In the genomic region with DNA sequence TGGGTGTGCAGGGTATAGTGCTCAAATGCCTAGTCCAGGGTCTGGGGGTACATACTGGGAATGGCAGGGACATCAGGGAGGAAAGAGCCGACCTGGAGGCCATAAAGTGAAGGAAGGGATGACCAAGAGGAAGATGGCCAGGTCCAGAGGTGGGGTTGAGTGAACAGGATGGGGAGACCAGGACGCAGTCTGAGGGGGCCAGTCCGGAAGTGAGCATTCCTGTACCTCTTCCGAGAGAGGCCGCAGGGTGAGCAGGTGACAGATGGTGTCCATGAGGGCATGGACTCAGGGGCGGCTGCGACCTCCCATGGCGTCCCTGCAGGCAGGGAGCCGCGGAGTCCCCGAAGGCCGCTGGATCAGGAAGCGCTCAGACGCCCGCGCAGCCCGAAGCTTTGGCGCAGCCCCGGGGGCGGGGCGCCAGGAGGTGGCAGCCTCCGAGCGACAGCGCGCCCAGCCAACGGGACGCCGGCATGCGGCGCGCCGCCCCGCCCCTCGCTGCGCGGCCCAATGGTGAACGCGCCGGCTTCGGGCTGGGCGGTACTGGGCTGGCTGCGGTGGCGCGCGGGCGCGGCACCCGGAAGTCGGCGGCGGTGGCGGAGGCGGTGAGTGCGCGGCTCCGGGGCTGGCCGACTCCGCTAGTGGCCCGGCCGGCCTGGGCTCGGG, we compare ENCODE assay signal across 9 cellular contexts. TPM values are rescaled to one million over a fixed set of nuclear protein-coding genes. Genes with fewer than 3 reads are reported as not detected.
A peak's percentile ranks its signal among the peaks of the same experiment; 100 is the strongest.
DNase-seq lines count a peak whose midpoint lies in the region; ATAC-seq, FAIRE-seq and TF ChIP-seq lines count a peak whose summit lies in the region.
"Had no signal": no experiment of that assay in that cellular context is flagged by ENCODE, and none has a peak within 500 bp of the region (broad histone marks: within the 10 kb centered on the region; RNA-seq: fewer than 3 reads in every experiment).

A gene with protein sequence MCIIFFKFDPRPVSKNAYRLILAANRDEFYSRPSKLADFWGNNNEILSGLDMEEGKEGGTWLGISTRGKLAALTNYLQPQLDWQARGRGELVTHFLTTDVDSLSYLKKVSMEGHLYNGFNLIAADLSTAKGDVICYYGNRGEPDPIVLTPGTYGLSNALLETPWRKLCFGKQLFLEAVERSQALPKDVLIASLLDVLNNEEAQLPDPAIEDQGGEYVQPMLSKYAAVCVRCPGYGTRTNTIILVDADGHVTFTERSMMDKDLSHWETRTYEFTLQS (plus strand): TSS at position 578 of the 663 bp plus-strand sequence. CDS start 15,689 bp downstream, outside the sequence.

- no peak within 1 kb of the TSS for H2BK12ac ChIP-seq in H1 (ENCODE audit: low read depth, low read length)

- CTCF ChIA-PET in CD4-positive, alpha-beta T cell (lab: Charles Lee) = no interaction called here
- CTCF ChIA-PET in H1 (lab: Charles Lee; ENCODE audit: partially characterized antibody) = interaction anchor here (1.0 to 8.6 kb wide), 7 partner anchors 7 to 67 kb away, joined by 3 to 54 read pairs (median 4); no protein-coding TSS in a partner anchor

- H3K9me3 Mint-ChIP-seq in CD4-positive, alpha-beta T cell = no peaks in the 10 kb centered on the region

- no peaks in the 10 kb centered on the region for H3K9me3 ChIP-seq in CD4-positive, alpha-beta T cell (ENCODE audit: control insufficient read depth, low read length)
- H3K9me3 ChIP-seq in H1 (ENCODE audit: insufficient read depth in 2 of 2, low read depth in 1 of 2, low read length in 1 of 2) = no peaks in the 10 kb centered on the region

- TF ChIP-seq CTCF in CD4-positive, alpha-beta T cell (IDR thresholded peaks at IDR 0.05) = no peak
- 0 out of 4 replicates have a peak, but pooled peaks of 1 of the 3 experiments have one; percentile 1 for TF ChIP-seq CTCF in H1 (IDR thresholded peaks at IDR 0.05; ENCODE audit: control extremely low read depth in 1 of 3, insufficient read depth in 1 of 3, low read depth in 1 of 3, low read length in 3 of 3)

- H3K79me1 ChIP-seq in H1 (ENCODE audit: low read depth, low read length) (peaks cover 4% of the 10 kb centered on the region; the same call in 1 of the 2 replicates), mesendoderm (ENCODE audit: low read length) (peaks cover 1% of the 10 kb centered on the region)

- intact Hi-C loops in CD4-positive, alpha-beta T cell (cut with DNase I, micrococcal nuclease) = loop anchor here in 1 of 2 experiments (1.0 to 2.0 kb wide), 3 partner anchors 34 to 97 kb away; a partner anchor contains a TSS

- 3% methylated on average over 43 of the region's 61 CpGs; no CpG with 5 or more reads in 1 of the 2 experiments for WGBS in H1 (ENCODE audit: extremely low coverage in 1 of 2, insufficient coverage in 1 of 2, insufficient read length in 1 of 2, insufficient replicate concordance in 2 of 2, low coverage in 1 of 2, low lambda C conversion rate in 2 of 2, missing lambda C conversion rate in 1 of 2), 2 experiments
- no CpG with 5 or more reads among the region's 61 CpGs for WGBS in mesendoderm (ENCODE audit: extremely low coverage, insufficient coverage, low lambda C conversion rate)

- peak; percentile 83 to 96 (median 91) for DNase-seq in CD4-positive, alpha-beta T cell
- DNase-seq in HS-5 (ENCODE audit: low read depth) (peak; percentile 45), NOMO-1 treated with DMSO at 0.1 percent for 48 hours (lab: John Stamatoyannopoulos, UW; ENCODE audit: unreplicated experiment) (peak; percentile 87), H1 (ENCODE audit: low read depth in 1 of 2, low spot score in 2 of 2) (peak; percentile 51 to 97), mesendoderm (peak; percentile 92)
- peak; percentile 78 to 85 for DNase-seq in activated CD8-positive, alpha-beta memory T cell treated with anti-CD3 and anti-CD28 coated beads for 4 hours (ENCODE audit: low read depth in 2 of 2)
- DNase-seq in stimulated activated CD8-positive, alpha-beta memory T cell treated with anti-CD3 and anti-CD28 coated beads, Interleukin-12 subunit alpha, Interleukin-12 subunit beta, amount 100 ng/mL, for 4 hours (ENCODE audit: low read depth) = peak; percentile 91

- H4K8ac ChIP-seq in H1 (ENCODE audit: extremely low read depth, insufficient read depth, low read length) (peak within 1 kb of the TSS; percentile 80), mesendoderm (ENCODE audit: low read depth, low read length) (no peak within 1 kb of the TSS)

- no peaks in the 10 kb centered on the region for H3K36me3 ChIP-seq in H1 (ENCODE audit: control insufficient read depth in 2 of 4, insufficient read depth in 4 of 4, low read length in 3 of 4)
- H3K36me3 ChIP-seq in mesendoderm (ENCODE audit: control insufficient read depth, insufficient read depth, low read length) = no peaks in the 10 kb centered on the region

- TF ChIP-seq RAD21 in H1 (IDR thresholded peaks at IDR 0.05 in 1 of 2, conservative IDR thresholded peaks at IDR 0.05 in 1 of 2; ENCODE audit: low read depth in 2 of 2, low read length in 2 of 2) = no peak

- no peaks in the 10 kb centered on the region for H3K27me3 ChIP-seq in CD4-positive, alpha-beta T cell (ENCODE audit: control insufficient read depth, insufficient read depth, low read length)
- H3K27me3 ChIP-seq in H1 (replicated peaks in 1 of 4; ENCODE audit: control insufficient read depth in 3 of 4, extremely low read depth in 1 of 4, insufficient read depth in 3 of 4, low read length in 3 of 4) (peaks cover 18 to 38% (median 30%) of the 10 kb centered on the region in 4 experiments), mesendoderm (ENCODE audit: insufficient read depth, low read length, poor library complexity) (peaks cover 10% of the 10 kb centered on the region)

- peak; percentile 90 for ATAC-seq in CD4-positive, alpha-beta T cell (ENCODE audit: poor library complexity)
- peak; percentile 65 for ATAC-seq in GM19467 (IDR thresholded peaks at IDR 0.05; ENCODE audit: unreplicated experiment)

- H2BK15ac ChIP-seq in H1 (ENCODE audit: low read length) (no peak within 1 kb of the TSS), mesendoderm (replicated peaks; ENCODE audit: low read depth) (no peak within 1 kb of the TSS)

- H3K56ac ChIP-seq in H1 (replicated peaks; ENCODE audit: insufficient read length, low read depth, low read length) (peak within 1 kb of the TSS; percentile 90), mesendoderm (ENCODE audit: low read length) (peak within 1 kb of the TSS; percentile 96)

- H4K5ac ChIP-seq in H1 (ENCODE audit: insufficient read length, low read depth, low read length) (peak within 1 kb of the TSS; percentile 81), mesendoderm (ENCODE audit: low read length) (no peak within 1 kb of the TSS)

- H3K4me2 ChIP-seq in H1 (ENCODE audit: insufficient read depth in 1 of 2, low read depth in 2 of 2, low read length in 2 of 2) = peak within 1 kb of the TSS; percentile 76 to 98
- peak within 1 kb of the TSS; percentile 94 for H3K4me2 ChIP-seq in mesendoderm (ENCODE audit: low read length)

- TF ChIP-seq EP300 in H1 (IDR thresholded peaks at IDR 0.05; ENCODE audit: borderline replicate concordance in 1 of 2, low read depth in 2 of 2, low read length in 2 of 2) = no peak

- H3K27me3 Mint-ChIP-seq in CD4-positive, alpha-beta T cell = no peaks in the 10 kb centered on the region

- no peak for FAIRE-seq in H1 (lab: Jason Lieb, UNC)
- FAIRE-seq: islet of Langerhans had no signal

- TF ChIP-seq POLR2A in H1 (IDR thresholded peaks at IDR 0.05; ENCODE audit: control extremely low read depth in 1 of 2, low read depth in 2 of 2, low read length in 2 of 2) = peak in 1 of 2 experiments; percentile 60; a peak in 1 of 3 replicates

- H3K79me2 ChIP-seq in H1 (ENCODE audit: control insufficient read depth in 1 of 2, insufficient read depth in 2 of 2, low read length in 2 of 2) (no peaks in the 10 kb centered on the region), mesendoderm (ENCODE audit: control insufficient read depth, insufficient read depth, low read length) (no peaks in the 10 kb centered on the region)

- H4K20me1 ChIP-seq in H1 (replicated peaks in 1 of 2; ENCODE audit: control insufficient read depth in 1 of 2, insufficient read depth in 2 of 2, low read length in 2 of 2) = peaks cover 7 to 25% of the 10 kb centered on the region in 2 experiments

- H3K4me3 ChIP-seq in H1 (ENCODE audit: extremely low read depth in 1 of 4, insufficient read depth in 2 of 4, low read depth in 3 of 4, low read length in 4 of 4) (peak within 1 kb of the TSS; percentile 55 to 94 (median 68)), mesendoderm (ENCODE audit: low read length) (peak within 1 kb of the TSS; percentile 50)

- H3K4me3 Mint-ChIP-seq in CD4-positive, alpha-beta T cell = peak within 1 kb of the TSS; percentile 93

- no peak within 1 kb of the TSS for H3K23ac ChIP-seq in H1 (ENCODE audit: insufficient read length)
- peak within 1 kb of the TSS; percentile 87 for H3K23ac ChIP-seq in mesendoderm (ENCODE audit: low read length)

- peaks cover 11% of the 10 kb centered on the region for H3K23me2 ChIP-seq in H1 (ENCODE audit: low read depth, low read length)

- H3K36me3 Mint-ChIP-seq in CD4-positive, alpha-beta T cell (ENCODE audit: low read depth) = peaks cover 4% of the 10 kb centered on the region

- H2AK5ac ChIP-seq in H1 (ENCODE audit: low read depth, low read length) (no peak within 1 kb of the TSS), mesendoderm (ENCODE audit: low read length) (no peak within 1 kb of the TSS)

- H2AFZ ChIP-seq in H1 (ENCODE audit: low read length) = no peak within 1 kb of the TSS

- H3K9ac ChIP-seq in H1 (replicated peaks in 1 of 4; ENCODE audit: extremely low read depth in 1 of 4, low read depth in 3 of 4, low read length in 3 of 4) = peak within 1 kb of the TSS in 3 of 4 experiments; percentile 35 to 48 (median 45); a peak in 5 of 7 replicates
- H3K9ac ChIP-seq in mesendoderm (ENCODE audit: low read length) = peak within 1 kb of the TSS; percentile 80

- H3K14ac ChIP-seq in H1 (ENCODE audit: insufficient read length) = no peak within 1 kb of the TSS

- H3K4me1 Mint-ChIP-seq in CD4-positive, alpha-beta T cell (ENCODE audit: low read depth) = peaks cover 46% of the 10 kb centered on the region

- H3K27ac Mint-ChIP-seq in CD4-positive, alpha-beta T cell = peak within 1 kb of the TSS; percentile 92

- H2BK120ac ChIP-seq in H1 (replicated peaks; ENCODE audit: low read depth, low read length) (no peak within 1 kb of the TSS), mesendoderm (ENCODE audit: low read depth, low read length) (no peak within 1 kb of the TSS)

- H3K27ac ChIP-seq in CD4-positive, alpha-beta T cell (ENCODE audit: low read depth, low read length) = peak within 1 kb of the TSS; percentile 60
- no peak within 1 kb of the TSS for H3K27ac ChIP-seq in H1 (ENCODE audit: low read depth, low read length)
- H3K27ac ChIP-seq in mesendoderm (ENCODE audit: low read depth, low read length) = no peak within 1 kb of the TSS

- peaks cover 0 to 18% (median 9%) of the 10 kb centered on the region in 4 experiments; a peak in 6 of 7 replicates for H3K4me1 ChIP-seq in H1 (replicated peaks in 1 of 4; ENCODE audit: control insufficient read depth in 3 of 4, insufficient read depth in 4 of 4, low read length in 3 of 4)
- peaks cover 2% of the 10 kb centered on the region for H3K4me1 ChIP-seq in mesendoderm (ENCODE audit: control insufficient read depth, low read depth, low read length)

- H3K4ac ChIP-seq in H1 (replicated peaks; ENCODE audit: insufficient read length, low read depth, low read length) = no peak within 1 kb of the TSS
- H3K4ac ChIP-seq in mesendoderm (ENCODE audit: low read depth, low read length) = no peak within 1 kb of the TSS

- peak within 1 kb of the TSS; percentile 5 for H4K91ac ChIP-seq in H1 (replicated peaks; ENCODE audit: insufficient read length, low read length)

- POLR2A ChIA-PET in CD4-positive, alpha-beta T cell (lab: Charles Lee) = interaction anchor here (0.5 to 2.5 kb wide), 12 partner anchors 12 to 218 kb away, joined by 3 to 20 read pairs (median 4); a partner anchor contains a TSS
- POLR2A ChIA-PET in H1 (lab: Charles Lee; ENCODE audit: partially characterized antibody) = interaction anchor here (0.6 to 1.6 kb wide), 7 partner anchors 11 to 133 kb away, joined by 3 read pairs; no protein-coding TSS in a partner anchor

- H2BK5ac ChIP-seq in H1 (ENCODE audit: low read depth, low read length) (no peak within 1 kb of the TSS), mesendoderm (ENCODE audit: low read length) (no peak within 1 kb of the TSS)

- H3K18ac ChIP-seq in H1 (ENCODE audit: extremely low read depth, low read length) (peak within 1 kb of the TSS; percentile 78), mesendoderm (ENCODE audit: low read length) (peak within 1 kb of the TSS; percentile 72)

- H2BK20ac ChIP-seq in H1 (ENCODE audit: low read length) = no peak within 1 kb of the TSS

RNA-seq across cellular contexts. Expression of the gene that starts here (rescaled TPM):
- total RNA-seq in CD4-positive, alpha-beta T cell = 10 to 100 TPM; 10.3 to 10.5 TPM
- 10.1 and 13.6 TPM in 2 replicates for total RNA-seq in H1 (2021; fragmentation: NEBNext Ultra II Directional; extraction: Animal tissue kit (Norgen Biotek cat#: 25700))
- 18.2 and 18.4 TPM in 2 replicates for polyA plus RNA-seq in H1 (2011; rRNA removed)
- polyA plus RNA-seq in H1 (2011; cell fraction: cytosol; rRNA removed) = 18.8 TPM
- 19.5 TPM for polyA plus RNA-seq in H1 (2011; cell fraction: nucleus; rRNA removed)
- 7.8 to 13.8 TPM (median 12.6 TPM) in 4 replicates for polyA plus RNA-seq in H1 (2012, experiment 1 of 2)
- polyA plus RNA-seq in H1 (2012, experiment 2 of 2) = 11.7 TPM
- 5.2 TPM for polyA plus RNA-seq in H1 (2013, experiment 1 of 2)
- polyA plus RNA-seq in H1 (2013, experiment 2 of 2) = 5.0 TPM
- 32.1 and 36.1 TPM in 2 replicates for polyA minus RNA-seq in H1 (2011; rRNA and poly(A)+ RNA removed)
- 7.8 TPM for polyA minus RNA-seq in H1 (2011; cell fraction: cytosol; rRNA and poly(A)+ RNA removed)
- 11.9 TPM for polyA minus RNA-seq in H1 (2011; cell fraction: nucleus; rRNA and poly(A)+ RNA removed)
- 5.3 TPM for polyA plus RNA-seq in mesendoderm (2013, experiment 1 of 2)
- 4.2 TPM for polyA plus RNA-seq in mesendoderm (2013, experiment 2 of 2)
